In genomic region chr2:139386401-139386800, GRCh38 we compare ENCODE assay signal across 15 cellular contexts.
DNase-seq lines count a peak whose midpoint lies in the region; ATAC-seq, FAIRE-seq and TF ChIP-seq lines count a peak whose summit lies in the region.
"Had no signal": no experiment of that assay in that cellular context is flagged by ENCODE, and none has a peak within 500 bp of the region (broad histone marks: within the 10 kb centered on the region; RNA-seq: fewer than 3 reads in every experiment).

No MANE protein-coding gene starts in this region.

- H3K4me3 Mint-ChIP-seq in chondrocyte (ENCODE audit: unreplicated experiment): no peak overlapping the region
- H3K4me3 Mint-ChIP-seq: B cell; CD8-positive, alpha-beta T cell; H9 had no signal

- peaks cover 2% of the 10 kb centered on the region for H3K27me3 Mint-ChIP-seq in chondrocyte (ENCODE audit: low read depth)
- H3K27me3 Mint-ChIP-seq: B cell had no signal

- no peaks in the 10 kb centered on the region for H3K36me3 Mint-ChIP-seq in chondrocyte (ENCODE audit: low read depth)
- H3K36me3 Mint-ChIP-seq: CD8-positive, alpha-beta T cell had no signal

- no peak for ATAC-seq in HG02798 (IDR thresholded peaks at IDR 0.05; ENCODE audit: poor library complexity, unreplicated experiment)
- ATAC-seq: CD8-positive, alpha-beta T cell; GM12878 had no signal

- no peak for TF ChIP-seq POLR2A in uterus (IDR thresholded peaks at IDR 0.05)

- H3K27ac ChIP-seq in right atrium auricular region: no peak overlapping the region
- no peak overlapping the region for H3K27ac ChIP-seq in uterus
- H3K27ac ChIP-seq: BLaER1 treated with 17β-estradiol and CSF1 and Interleukin-3, amounts not matched to agents 10 nM and 100 nM had no signal

- H3K9me3 Mint-ChIP-seq in chondrocyte (ENCODE audit: low read depth): peaks cover 3% of the 10 kb centered on the region
- H3K9me3 Mint-ChIP-seq: H9 had no signal

- H3K27ac Mint-ChIP-seq in chondrocyte (ENCODE audit: unreplicated experiment): no peak overlapping the region
- H3K27ac Mint-ChIP-seq: B cell; CD8-positive, alpha-beta T cell; H9 had no signal

- no peak for FAIRE-seq in bronchial epithelial cell (lab: Jason Lieb, UNC)
- FAIRE-seq: GM12878, H1 had no signal

- TF ChIP-seq CTCF in bronchial epithelial cell (IDR thresholded peaks at IDR 0.05; ENCODE audit: insufficient read depth, low read length, severe bottlenecking) (no peak), right atrium auricular region (IDR thresholded peaks at IDR 0.05) (no peak), chondrocyte (IDR thresholded peaks at IDR 0.05) (no peak), uterus (IDR thresholded peaks at IDR 0.05) (no peak)

- no peaks in the 10 kb centered on the region for H3K9me3 ChIP-seq in right atrium auricular region
- no peaks in the 10 kb centered on the region for H3K9me3 ChIP-seq in uterus

- no peaks in the 10 kb centered on the region for H3K4me1 Mint-ChIP-seq in chondrocyte (ENCODE audit: low read depth)
- H3K4me1 Mint-ChIP-seq: B cell, H9 had no signal

- intact Hi-C loops in uterus (cut with DNase I; ENCODE audit: low total_unique reads): no loop called here

- H3K4me3 ChIP-seq in bronchial epithelial cell (ENCODE audit: low read depth, low read length): no peak overlapping the region
- no peak overlapping the region for H3K4me3 ChIP-seq in right atrium auricular region
- no peak overlapping the region for H3K4me3 ChIP-seq in uterus
- H3K4me3 ChIP-seq: BLaER1 treated with 17β-estradiol and CSF1 and Interleukin-3, amounts not matched to agents 10 nM and 100 nM; GM12878 had no signal

- no peaks in the 10 kb centered on the region for H3K4me1 ChIP-seq in right atrium auricular region
- H3K4me1 ChIP-seq in uterus: no peaks in the 10 kb centered on the region

- H3K27me3 ChIP-seq in bronchial epithelial cell (ENCODE audit: control insufficient read depth, insufficient read depth, low read length) (no peaks in the 10 kb centered on the region), right atrium auricular region (no peaks in the 10 kb centered on the region), uterus (no peaks in the 10 kb centered on the region)
- H3K27me3 ChIP-seq: BLaER1 treated with 17β-estradiol and CSF1 and Interleukin-3, amounts not matched to agents 10 nM and 100 nM had no signal

- H3K36me3 ChIP-seq in bronchial epithelial cell (ENCODE audit: control insufficient read depth, insufficient read depth, low read length) (no peaks in the 10 kb centered on the region), right atrium auricular region (no peaks in the 10 kb centered on the region), uterus (no peaks in the 10 kb centered on the region)
- H3K36me3 ChIP-seq: BLaER1 treated with 17β-estradiol and CSF1 and Interleukin-3, amounts not matched to agents 10 nM and 100 nM had no signal

- DNase-seq in MV-4-11 (lab: John Stamatoyannopoulos, UW) (peak; percentile 17), bronchial epithelial cell (ENCODE audit: low read depth) (peak; percentile 26), glomerular visceral epithelial cell (ENCODE audit: extremely low spot score) (peak; percentile 16), right atrium auricular region (ENCODE audit: low spot score) (no peak), chondrocyte (ENCODE audit: low spot score) (no peak), uterus (no peak)
- DNase-seq: Calu3; CD8-positive, alpha-beta T cell; DMS79 treated with DMSO at 0.1 percent for 48 hours; H9 had no signal

Comparison
In these comparisons a context has a peak if more than half of its experiments do, and no peak if none do; other contexts are left out.
1. DNase-seq: peak in MV-4-11 (single experiment), bronchial epithelial cell (single experiment) and glomerular visceral epithelial cell (single experiment); none in right atrium auricular region (single experiment), chondrocyte (single experiment) and uterus (0 of 2).